13 cellular contexts compared by ENCODE assay signal in genomic region chr3:72413228-72413627, GRCh38. TPM values are rescaled to one million over a fixed set of nuclear protein-coding genes. Genes with fewer than 3 reads are reported as not detected.
DNase-seq lines count a peak whose midpoint lies in the region; ATAC-seq and TF ChIP-seq lines count a peak whose summit lies in the region.
"Had no signal": no experiment of that assay in that cellular context is flagged by ENCODE, and none has a peak within 500 bp of the region (broad histone marks: within the 10 kb centered on the region; RNA-seq: fewer than 3 reads in every experiment).

No MANE protein-coding gene starts in this region.

- peak; percentile 38 for DNase-seq in HT1080 (ENCODE audit: low read depth)
- no peak for DNase-seq in activated T-helper 1 cell treated with anti-CD3 and anti-CD28 coated beads, Interleukin-12 subunit alpha, Interleukin-12 subunit beta, Interleukin-2, Interleukin-4 antibody, amounts not matched to agents 30 ng/mL and 10 ng/mL and 1 ng/mL, durations not matched to agents 14 hours and 24 hours and 36 hours (ENCODE audit: low spot score)
- peak; percentile 78 for DNase-seq in fibroblast of pulmonary artery (ENCODE audit: low read depth)
- no peak for DNase-seq in progenitor cell of endocrine pancreas (ENCODE audit: low spot score, unreplicated experiment)
- no peak for DNase-seq in uterus
- no peak for DNase-seq in CD8-positive, alpha-beta memory T cell
- DNase-seq: activated naive CD4-positive, alpha-beta T cell; COR-L47; effector memory CD4-positive, alpha-beta T cell; NCI-H1417 treated with DMSO at 0.1 percent for 48 hours; NCI-H526 treated with DMSO at 0.1 percent for 48 hours; SJCRH30 had no signal

- no peaks in the 10 kb centered on the region for H3K27me3 ChIP-seq in uterus
- H3K27me3 ChIP-seq in CD8-positive, alpha-beta memory T cell (ENCODE audit: insufficient read depth, low read length, poor library complexity, severe bottlenecking): no peaks in the 10 kb centered on the region
- H3K27me3 ChIP-seq: SJCRH30 had no signal

- H3K27ac Mint-ChIP-seq in activated T-helper 1 cell treated with anti-CD3 and anti-CD28 coated beads, Interleukin-12 subunit alpha, Interleukin-12 subunit beta, Interleukin-2, Interleukin-4 antibody, amounts not matched to agents 30 ng/mL and 10 ng/mL and 1 ng/mL, durations not matched to agents 14 hours and 24 hours and 36 hours: peak overlapping the region; percentile 52
- H3K27ac Mint-ChIP-seq in progenitor cell of endocrine pancreas: peak overlapping the region; percentile 59
- H3K27ac Mint-ChIP-seq in CD8-positive, alpha-beta memory T cell: peak overlapping the region in 1 of 8 donors; percentile 58

- POLR2A ChIA-PET in CD8-positive, alpha-beta memory T cell (lab: Charles Lee): no interaction called here

- H3K9me3 Mint-ChIP-seq in activated T-helper 1 cell treated with anti-CD3 and anti-CD28 coated beads, Interleukin-12 subunit alpha, Interleukin-12 subunit beta, Interleukin-2, Interleukin-4 antibody, amounts not matched to agents 30 ng/mL and 10 ng/mL and 1 ng/mL, durations not matched to agents 14 hours and 24 hours and 36 hours: no peaks in the 10 kb centered on the region
- H3K9me3 Mint-ChIP-seq in progenitor cell of endocrine pancreas (ENCODE audit: low read depth): no peaks in the 10 kb centered on the region
- no peaks in the 10 kb centered on the region for H3K9me3 Mint-ChIP-seq in CD8-positive, alpha-beta memory T cell

- H3K4me1 ChIP-seq in uterus: peaks cover 0 to 5% of the 10 kb centered on the region in 2 donors
- peaks cover 53% of the 10 kb centered on the region for H3K4me1 ChIP-seq in CD8-positive, alpha-beta memory T cell (ENCODE audit: insufficient read depth, low read length)
- H3K4me1 ChIP-seq: SJCRH30 had no signal

- TF ChIP-seq CTCF in fibroblast of pulmonary artery (IDR thresholded peaks at IDR 0.05; ENCODE audit: low read length, missing control alignments) (no peak), progenitor cell of endocrine pancreas (IDR thresholded peaks at IDR 0.05; ENCODE audit: unreplicated experiment) (no peak), uterus (IDR thresholded peaks at IDR 0.05) (no peak)

- CTCF ChIA-PET in CD8-positive, alpha-beta memory T cell (lab: Charles Lee): interaction anchor here (2.9 kb wide), 1 partner anchor 8 kb away, joined by 10 read pairs; no protein-coding TSS in a partner anchor

- no peak for ATAC-seq in GM21526 (IDR thresholded peaks at IDR 0.05; ENCODE audit: low FRiP score, unreplicated experiment)

- peaks cover 76% of the 10 kb centered on the region for H3K4me1 Mint-ChIP-seq in activated T-helper 1 cell treated with anti-CD3 and anti-CD28 coated beads, Interleukin-12 subunit alpha, Interleukin-12 subunit beta, Interleukin-2, Interleukin-4 antibody, amounts not matched to agents 30 ng/mL and 10 ng/mL and 1 ng/mL, durations not matched to agents 14 hours and 24 hours and 36 hours (ENCODE audit: low read depth)
- H3K4me1 Mint-ChIP-seq in progenitor cell of endocrine pancreas (ENCODE audit: low read depth): peaks cover 51% of the 10 kb centered on the region
- peaks cover 68 to 92% (median 87%) of the 10 kb centered on the region in 3 donors for H3K4me1 Mint-ChIP-seq in CD8-positive, alpha-beta memory T cell

- no peaks in the 10 kb centered on the region for H3K27me3 Mint-ChIP-seq in activated T-helper 1 cell treated with anti-CD3 and anti-CD28 coated beads, Interleukin-12 subunit alpha, Interleukin-12 subunit beta, Interleukin-2, Interleukin-4 antibody, amounts not matched to agents 30 ng/mL and 10 ng/mL and 1 ng/mL, durations not matched to agents 14 hours and 24 hours and 36 hours (ENCODE audit: insufficient read depth)
- H3K27me3 Mint-ChIP-seq in progenitor cell of endocrine pancreas: no peaks in the 10 kb centered on the region
- H3K27me3 Mint-ChIP-seq in CD8-positive, alpha-beta memory T cell: no peaks in the 10 kb centered on the region

- no peak overlapping the region for H3K4me3 ChIP-seq in fibroblast of pulmonary artery (replicated peaks; ENCODE audit: low read depth, low read length)
- H3K4me3 ChIP-seq in uterus: no peak overlapping the region
- H3K4me3 ChIP-seq in CD8-positive, alpha-beta memory T cell (ENCODE audit: low read length): no peak overlapping the region
- H3K4me3 ChIP-seq: SJCRH30 had no signal

- intact Hi-C loops in activated T-helper 1 cell treated with anti-CD3 and anti-CD28 coated beads, Interleukin-12 subunit alpha, Interleukin-12 subunit beta, Interleukin-2, Interleukin-4 antibody, amounts not matched to agents 30 ng/mL and 10 ng/mL and 1 ng/mL, durations not matched to agents 14 hours and 24 hours and 36 hours (cut with micrococcal nuclease): loop anchor here (1.0 kb wide), 1 partner anchor 38 kb away; no protein-coding TSS in a partner anchor
- intact Hi-C loops in uterus (cut with DNase I; ENCODE audit: low total_unique reads): no loop called here

- TF ChIP-seq POLR2A in uterus (IDR thresholded peaks at IDR 0.05): no peak

- no peak overlapping the region for H3K27ac ChIP-seq in uterus
- H3K27ac ChIP-seq in CD8-positive, alpha-beta memory T cell (ENCODE audit: low read depth, low read length): no peak overlapping the region
- H3K27ac ChIP-seq: SJCRH30 had no signal

- no peaks in the 10 kb centered on the region for H3K36me3 ChIP-seq in uterus
- no peaks in the 10 kb centered on the region for H3K36me3 ChIP-seq in CD8-positive, alpha-beta memory T cell (ENCODE audit: insufficient read depth, low read length)
- H3K36me3 ChIP-seq: SJCRH30 had no signal

- peaks cover 9% of the 10 kb centered on the region for H3K36me3 Mint-ChIP-seq in activated T-helper 1 cell treated with anti-CD3 and anti-CD28 coated beads, Interleukin-12 subunit alpha, Interleukin-12 subunit beta, Interleukin-2, Interleukin-4 antibody, amounts not matched to agents 30 ng/mL and 10 ng/mL and 1 ng/mL, durations not matched to agents 14 hours and 24 hours and 36 hours (ENCODE audit: low read depth)
- H3K36me3 Mint-ChIP-seq in progenitor cell of endocrine pancreas (ENCODE audit: insufficient read depth): peaks cover 5% of the 10 kb centered on the region
- peaks cover 0 to 5% (median 2%) of the 10 kb centered on the region in 3 donors for H3K36me3 Mint-ChIP-seq in CD8-positive, alpha-beta memory T cell

- H3K4me3 Mint-ChIP-seq in activated T-helper 1 cell treated with anti-CD3 and anti-CD28 coated beads, Interleukin-12 subunit alpha, Interleukin-12 subunit beta, Interleukin-2, Interleukin-4 antibody, amounts not matched to agents 30 ng/mL and 10 ng/mL and 1 ng/mL, durations not matched to agents 14 hours and 24 hours and 36 hours: no peak overlapping the region
- no peak overlapping the region for H3K4me3 Mint-ChIP-seq in progenitor cell of endocrine pancreas (ENCODE audit: low read depth)
- H3K4me3 Mint-ChIP-seq in CD8-positive, alpha-beta memory T cell: no peak overlapping the region

- no peaks in the 10 kb centered on the region for H3K9me3 ChIP-seq in uterus
- H3K9me3 ChIP-seq in CD8-positive, alpha-beta memory T cell (ENCODE audit: low read length): no peaks in the 10 kb centered on the region
- H3K9me3 ChIP-seq: SJCRH30 had no signal

RNA-seq across cellular contexts. Expression of gene RYBP, which starts 33.2 kb away (rescaled TPM):
- total RNA-seq in HT1080 (2014; rRNA removed; shearing (Covaris generic)): 3.9 and 4.2 TPM in 2 replicates
- 6.5 and 7.7 TPM in 2 replicates for polyA plus RNA-seq in HT1080 (2015; cell fraction: cytosol; rRNA removed)
- polyA plus RNA-seq in HT1080 (2015; cell fraction: nucleus; rRNA removed): 4.7 and 6.0 TPM in 2 replicates
- total RNA-seq in activated T-helper 1 cell treated with anti-CD3 and anti-CD28 coated beads, Interleukin-12 subunit alpha, Interleukin-12 subunit beta, Interleukin-2, Interleukin-4 antibody, amounts not matched to agents 30 ng/mL and 10 ng/mL and 1 ng/mL, durations not matched to agents 14 hours and 24 hours and 36 hours: 62.5 and 64.0 TPM in 2 replicates
- total RNA-seq in progenitor cell of endocrine pancreas: 30.1 TPM in 2 replicates
- 10 to 100 TPM in 2 of 4 donors, 1 to 10 TPM in 2; 5.1 to 43.1 (median 19.6) TPM for total RNA-seq in uterus
- 10 to 100 TPM; 41.3 to 42.6 TPM for total RNA-seq in CD8-positive, alpha-beta memory T cell
- 1.8 TPM for polyA plus RNA-seq in CD8-positive, alpha-beta memory T cell

Comparison
In these comparisons a context has a peak if more than half of its experiments do, and no peak if none do; other contexts are left out.
1. DNase-seq: peak in HT1080 (single experiment) and fibroblast of pulmonary artery (single experiment); none in activated T-helper 1 cell treated with anti-CD3 and anti-CD28 coated beads, Interleukin-12 subunit alpha, Interleukin-12 subunit beta, Interleukin-2, Interleukin-4 antibody, amounts not matched to agents 30 ng/mL and 10 ng/mL and 1 ng/mL, durations not matched to agents 14 hours and 24 hours and 36 hours (single experiment), progenitor cell of endocrine pancreas (single experiment), uterus (0 of 2) and CD8-positive, alpha-beta memory T cell (0 of 5).